Comparison of ENCODE assay signal across 9 cellular contexts in genomic region chr7:151368136-151368571, GRCh38. TPM values are rescaled to one million over a fixed set of nuclear protein-coding genes. Genes with fewer than 3 reads are reported as not detected.
DNase-seq lines count a peak whose midpoint lies in the region; ATAC-seq and TF ChIP-seq lines count a peak whose summit lies in the region.
"Had no signal": no experiment of that assay in that cellular context is flagged by ENCODE, and none has a peak within 500 bp of the region (broad histone marks: within the 10 kb centered on the region; RNA-seq: fewer than 3 reads in every experiment).

No MANE protein-coding gene starts in this region.

- DNase-seq in GM10248 (ENCODE audit: extremely low spot score) (peak; percentile 84), GM23248 (peak; percentile 83), Karpas-422 (peak; percentile 87), RWPE2 (ENCODE audit: low spot score) (peak; percentile 66), glomerular endothelial cell (ENCODE audit: extremely low read depth, low read depth, low spot score) (peak; percentile 23), trophoblast cell (peak; percentile 77 to 90), upper lobe of left lung (peak; percentile 83 to 87)
- DNase-seq in activated gamma-delta T cell treated with anti-CD3 and anti-CD28 coated beads, Interleukin-2, amount 50 U/mL, for 16 hours (ENCODE audit: low read depth) = peak; percentile 71

- no peak overlapping the region for H4K91ac ChIP-seq in trophoblast cell (ENCODE audit: low read depth, low read length)

- in situ Hi-C loops in GM23248 (cut with MboI) = loop anchor here (5.0 to 25.0 kb wide), 2 partner anchors 79 to 394 kb away; no protein-coding TSS in a partner anchor

- H2BK12ac ChIP-seq in trophoblast cell (ENCODE audit: low read length) = no peak overlapping the region

- no peaks in the 10 kb centered on the region for H3K27me3 ChIP-seq in GM23248 (replicated peaks; ENCODE audit: insufficient read depth)
- H3K27me3 ChIP-seq in Karpas-422 (ENCODE audit: low read length) = no peaks in the 10 kb centered on the region
- no peaks in the 10 kb centered on the region for H3K27me3 ChIP-seq in RWPE2 (ENCODE audit: insufficient read depth, poor library complexity, severe bottlenecking)
- no peaks in the 10 kb centered on the region for H3K27me3 ChIP-seq in trophoblast cell (ENCODE audit: insufficient read depth, low read length)
- H3K27me3 ChIP-seq in upper lobe of left lung = no peaks in the 10 kb centered on the region

- H2BK5ac ChIP-seq in trophoblast cell (ENCODE audit: low read depth, low read length, poor library complexity) = no peak overlapping the region

- H3K18ac ChIP-seq in trophoblast cell (ENCODE audit: low read length) = no peak overlapping the region

- H4K12ac ChIP-seq in trophoblast cell (ENCODE audit: low read depth, low read length) = no peak overlapping the region

- peak; percentile 92 for TF ChIP-seq CTCF in GM10248 (IDR thresholded peaks at IDR 0.05; ENCODE audit: control extremely low read depth, extremely low read depth, low read depth, missing control alignments)
- TF ChIP-seq CTCF in RWPE2 (IDR thresholded peaks at IDR 0.05; ENCODE audit: poor library complexity, severe bottlenecking) = peak; percentile 95
- peak; percentile 92 to 97 (median 95) for TF ChIP-seq CTCF in upper lobe of left lung (IDR thresholded peaks at IDR 0.05)

- H3K9ac ChIP-seq in GM23248 (no peak overlapping the region), Karpas-422 (ENCODE audit: low read length) (no peak overlapping the region), trophoblast cell (ENCODE audit: low read length) (no peak overlapping the region)

- no peak overlapping the region for H2AK5ac ChIP-seq in trophoblast cell (ENCODE audit: low read length)

- no peak overlapping the region for H4K8ac ChIP-seq in trophoblast cell (ENCODE audit: low read depth, low read length)

- H3K79me2 ChIP-seq in GM23248 (ENCODE audit: insufficient read depth) = no peaks in the 10 kb centered on the region
- no peaks in the 10 kb centered on the region for H3K79me2 ChIP-seq in Karpas-422 (ENCODE audit: low read length)
- no peaks in the 10 kb centered on the region for H3K79me2 ChIP-seq in trophoblast cell (ENCODE audit: control insufficient read depth, insufficient read depth, low read length, poor library complexity)

- no peak overlapping the region for H3K27ac ChIP-seq in GM23248
- no peak overlapping the region for H3K27ac ChIP-seq in Karpas-422 (ENCODE audit: low read length)
- no peak overlapping the region for H3K27ac ChIP-seq in RWPE2 (ENCODE audit: poor library complexity, severe bottlenecking)
- no peak overlapping the region for H3K27ac ChIP-seq in trophoblast cell (ENCODE audit: low read depth, low read length)
- no peak overlapping the region for H3K27ac ChIP-seq in upper lobe of left lung
- H3K27ac ChIP-seq: skin epidermis had no signal

- H3K4me3 ChIP-seq in GM23248 = no peak overlapping the region
- no peak overlapping the region for H3K4me3 ChIP-seq in Karpas-422 (ENCODE audit: low read length)
- no peak overlapping the region for H3K4me3 ChIP-seq in RWPE2 (ENCODE audit: severe bottlenecking)
- no peak overlapping the region for H3K4me3 ChIP-seq in trophoblast cell (ENCODE audit: low read depth, low read length)
- H3K4me3 ChIP-seq in upper lobe of left lung = no peak overlapping the region
- H3K4me3 ChIP-seq: skin epidermis had no signal

- H4K20me1 ChIP-seq in GM23248 (ENCODE audit: insufficient read depth) (no peaks in the 10 kb centered on the region), Karpas-422 (ENCODE audit: insufficient read depth, low read depth, low read length) (no peaks in the 10 kb centered on the region)

- no peaks in the 10 kb centered on the region for H3K9me2 ChIP-seq in GM23248 (ENCODE audit: insufficient read depth)
- no peaks in the 10 kb centered on the region for H3K9me2 ChIP-seq in Karpas-422 (replicated peaks; ENCODE audit: insufficient read depth, low read length)

- H3K4me2 ChIP-seq in GM23248 (ENCODE audit: unreplicated experiment) (no peak overlapping the region), Karpas-422 (ENCODE audit: low read depth, low read length, poor library complexity, severe bottlenecking) (no peak overlapping the region), trophoblast cell (ENCODE audit: low read length) (no peak overlapping the region)

- H3K4me1 ChIP-seq in GM23248 (ENCODE audit: insufficient read depth) = peaks cover 29% of the 10 kb centered on the region
- no peaks in the 10 kb centered on the region for H3K4me1 ChIP-seq in Karpas-422 (ENCODE audit: low read length)
- peaks cover 3% of the 10 kb centered on the region for H3K4me1 ChIP-seq in RWPE2 (ENCODE audit: insufficient read depth, poor library complexity, severe bottlenecking)
- H3K4me1 ChIP-seq in trophoblast cell (ENCODE audit: control insufficient read depth in 1 of 2, insufficient read depth in 2 of 2, low read length in 2 of 2) = peaks cover 0 to 3% of the 10 kb centered on the region in 2 experiments
- peaks cover 6 to 11% (median 7%) of the 10 kb centered on the region in 4 donors for H3K4me1 ChIP-seq in upper lobe of left lung

- H3F3A ChIP-seq in GM23248 (ENCODE audit: insufficient read depth) = peaks cover 27% of the 10 kb centered on the region

- H3K79me1 ChIP-seq in trophoblast cell (ENCODE audit: low read length) = peaks cover 2% of the 10 kb centered on the region

- H3K23ac ChIP-seq in trophoblast cell (ENCODE audit: low read length) = no peak overlapping the region

- WGBS in GM23248 (ENCODE audit: low coverage in 1 of 2, low lambda C conversion rate in 2 of 2, missing lambda C conversion rate in 2 of 2), 2 experiments = 17 to 20% methylated on average over 11 of the region's 11 CpGs
- WGBS in trophoblast cell (ENCODE audit: extremely low coverage, insufficient coverage, insufficient read length) = no CpG with 5 or more reads among the region's 11 CpGs
- WGBS in upper lobe of left lung, 2 donors = 16 to 18% methylated on average over 11 of the region's 11 CpGs

- H2AFZ ChIP-seq in GM23248 = no peak overlapping the region
- H2AFZ ChIP-seq in Karpas-422 (ENCODE audit: low read length) = no peak overlapping the region
- no peak overlapping the region for H2AFZ ChIP-seq in trophoblast cell (ENCODE audit: insufficient read depth, low read length, poor library complexity)

- H3K4ac ChIP-seq in trophoblast cell (ENCODE audit: low read depth, low read length) = no peak overlapping the region

- H3K9me3 ChIP-seq in GM23248 (ENCODE audit: low read depth) = no peaks in the 10 kb centered on the region
- no peaks in the 10 kb centered on the region for H3K9me3 ChIP-seq in Karpas-422 (ENCODE audit: low read length)
- no peaks in the 10 kb centered on the region for H3K9me3 ChIP-seq in RWPE2 (ENCODE audit: severe bottlenecking)
- H3K9me3 ChIP-seq in trophoblast cell (ENCODE audit: insufficient read depth, low read depth, low read length) = peaks cover 1% of the 10 kb centered on the region
- H3K9me3 ChIP-seq in upper lobe of left lung = no peaks in the 10 kb centered on the region

- no peak for TF ChIP-seq POLR2A in upper lobe of left lung (IDR thresholded peaks at IDR 0.05)

- H2BK120ac ChIP-seq in trophoblast cell (ENCODE audit: insufficient read depth, low read length, poor library complexity) = no peak overlapping the region

- CTCF ChIA-PET in GM10248 (lab: Yijun Ruan, JAX) = interaction anchor here (0.8 to 7.4 kb wide), 26 partner anchors 8 to 409 kb away, joined by 3 to 77 read pairs (median 5); partner anchors contain the start of gene NUB1

- H3K14ac ChIP-seq in trophoblast cell (ENCODE audit: low read length) = no peak overlapping the region

- ATAC-seq in RWPE2 (ENCODE audit: low read depth) (peak; percentile 99), upper lobe of left lung (ENCODE audit: low FRiP score in 2 of 2) (peak; percentile 94 to 96)

- H3K36me3 ChIP-seq in GM23248 (ENCODE audit: low read depth) = peaks cover 10% of the 10 kb centered on the region
- peaks cover 10% of the 10 kb centered on the region for H3K36me3 ChIP-seq in Karpas-422 (ENCODE audit: insufficient read depth, low read length)
- peaks cover 34% of the 10 kb centered on the region for H3K36me3 ChIP-seq in RWPE2 (ENCODE audit: low read depth)
- peaks cover 5 to 7% of the 10 kb centered on the region in 2 experiments for H3K36me3 ChIP-seq in trophoblast cell (ENCODE audit: control insufficient read depth in 1 of 2, insufficient read depth in 2 of 2, low read length in 2 of 2)
- H3K36me3 ChIP-seq in upper lobe of left lung = peaks cover 3 to 52% (median 28%) of the 10 kb centered on the region in 4 donors

- TF ChIP-seq EP300 in upper lobe of left lung (IDR thresholded peaks at IDR 0.05) = no peak

- POLR2A ChIA-PET in GM10248 (lab: Yijun Ruan, JAX) = no interaction called here

RNA-seq across cellular contexts. Expression of gene NUB1, which starts 26.5 kb away (rescaled TPM):
- 43.4 and 60.3 TPM in 2 replicates for total RNA-seq in GM23248 (2014; rRNA removed; shearing (Covaris generic))
- polyA plus RNA-seq in GM23248 (2016; fragmentation: Nextera tagmentation; extraction: Ambion mirVana) = 41.7 and 48.0 TPM in 2 replicates
- total RNA-seq in Karpas-422 (2014; rRNA removed; shearing (Covaris generic); ENCODE audit: low replicate concordance) = 40.0 and 53.0 TPM in 2 replicates
- total RNA-seq in glomerular endothelial cell = 39.6 and 42.1 TPM in 2 replicates
- 43.0 and 47.0 TPM in 2 replicates for polyA plus RNA-seq in trophoblast cell (2013)
- 10 to 100 TPM; 37.0 to 80.0 (median 50.0) TPM for total RNA-seq in upper lobe of left lung

RNA-seq across cellular contexts. Expression of gene WDR86, which starts 41.7 kb away (rescaled TPM):
- total RNA-seq in GM23248 (2014; rRNA removed; shearing (Covaris generic)) = 0.25 TPM in 1 of 2 replicates, not detected in the other
- polyA plus RNA-seq in GM23248 (2016; fragmentation: Nextera tagmentation; extraction: Ambion mirVana) = not detected in 2 replicates
- total RNA-seq in Karpas-422 (2014; rRNA removed; shearing (Covaris generic); ENCODE audit: low replicate concordance) = not detected in 2 replicates
- total RNA-seq in glomerular endothelial cell (1.5 and 4.3 TPM in 2 replicates), upper lobe of left lung (10 to 100 TPM in 1 of 6 donors, 1 to 10 TPM in 5; 1.1 to 17.4 (median 3.9) TPM)
- 6.0 and 7.3 TPM in 2 replicates for polyA plus RNA-seq in trophoblast cell (2013)

Comparison
In these comparisons a context has a peak if more than half of its experiments do, and no peak if none do; other contexts are left out.
1. DNase-seq: peak in every context shown above with its lines; median percentile 87 in Karpas-422; 85 in upper lobe of left lung; 84 in GM10248; 84 in trophoblast cell; 83 in GM23248; 71 in activated gamma-delta T cell treated with anti-CD3 and anti-CD28 coated beads, Interleukin-2, amount 50 U/mL, for 16 hours; 66 in RWPE2; 23 in glomerular endothelial cell.